ENCODE assay signal across 8 cellular contexts in the genomic region with DNA sequence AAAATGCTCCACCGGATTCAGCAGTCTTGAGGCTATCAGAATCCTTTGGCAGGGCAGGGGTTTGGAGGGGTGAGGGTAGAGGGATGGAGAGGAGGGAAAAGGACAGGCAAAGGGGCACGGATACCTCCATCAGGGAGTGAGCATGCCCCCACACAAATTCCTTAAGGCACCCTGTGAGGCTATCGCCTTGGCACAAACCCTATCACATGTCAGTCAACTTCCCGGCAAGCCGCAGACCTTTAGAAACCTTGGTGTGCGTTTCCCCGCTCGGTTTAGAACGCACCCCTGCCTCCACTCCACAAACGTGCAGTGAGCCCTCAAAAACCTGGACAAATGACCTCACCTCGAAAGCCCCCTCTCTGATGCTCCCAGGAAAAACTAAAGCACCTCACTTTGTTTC. TPM values are rescaled to one million over a fixed set of nuclear protein-coding genes. Genes with fewer than 3 reads are reported as not detected.
DNase-seq lines count a peak whose midpoint lies in the region; ATAC-seq, FAIRE-seq and TF ChIP-seq lines count a peak whose summit lies in the region.

No MANE protein-coding gene starts in this region.

- TF ChIP-seq CTCF in astrocyte of the spinal cord (IDR thresholded peaks at IDR 0.05; ENCODE audit: low read depth, low read length) (no peak), lower lobe of right lung (IDR thresholded peaks at IDR 0.05) (no peak)

- peak overlapping the region; percentile 81 for H3K4me3 ChIP-seq in astrocyte of the spinal cord (ENCODE audit: low read depth, low read length)
- peak overlapping the region; percentile 70 for H3K4me3 ChIP-seq in lower lobe of right lung

- no peaks in the 10 kb centered on the region for H3K36me3 ChIP-seq in lower lobe of right lung

- no peaks in the 10 kb centered on the region for H3K27me3 ChIP-seq in lower lobe of right lung (ENCODE audit: low read depth)

- H3K4me1 ChIP-seq in lower lobe of right lung = peaks cover 24% of the 10 kb centered on the region

- DNase-seq in stimulated activated CD4-positive, alpha-beta T cell treated with anti-CD3 and anti-CD28 coated beads, Interleukin-2, amount 100 ng/mL, for 48 hours = peak; percentile 0 to 3
- no peak for DNase-seq in stimulated activated CD4-positive, alpha-beta T cell treated with anti-CD3 and anti-CD28 coated beads, Interleukin-4, amount 100 ng/mL, for 24 hours
- no peak for DNase-seq in astrocyte of the spinal cord (ENCODE audit: low read depth, low spot score)
- DNase-seq in lower lobe of right lung = no peak
- no peak for DNase-seq in urothelium cell line (ENCODE audit: low spot score)
- no peak for DNase-seq in SIG-M5 treated with dmso at 0.1 percent for 504 hours (lab: John Stamatoyannopoulos, UW; ENCODE audit: unreplicated experiment)
- DNase-seq in NCI-H146 treated with DMSO at 0.1 percent for 48 hours (lab: John Stamatoyannopoulos, UW; ENCODE audit: unreplicated experiment) = no peak

- intact Hi-C loops in lower lobe of right lung (cut with DNase I) = no loop called here

- peak; percentile 63 for FAIRE-seq in urothelium cell line (lab: Jason Lieb, UNC)

- no peaks in the 10 kb centered on the region for H3K9me3 ChIP-seq in lower lobe of right lung

- peak overlapping the region; percentile 93 for H3K27ac ChIP-seq in lower lobe of right lung

- no peak for ATAC-seq in lower lobe of right lung
- no peak for ATAC-seq in HG02588 (IDR thresholded peaks at IDR 0.05; ENCODE audit: unreplicated experiment)

- in situ Hi-C loops in astrocyte of the spinal cord (cut with HindIII; ENCODE audit: low sequenced_read_pairs) = no loop called here

RNA-seq across cellular contexts. Expression of a gene that starts 0.4 kb away (rescaled TPM):
- total RNA-seq in lower lobe of right lung = 14.1 TPM

Comparison
In these comparisons a context has a peak if more than half of its experiments do, and no peak if none do; other contexts are left out.
1. DNase-seq: peak in stimulated activated CD4-positive, alpha-beta T cell treated with anti-CD3 and anti-CD28 coated beads, Interleukin-2, amount 100 ng/mL, for 48 hours (2 of 2); none in stimulated activated CD4-positive, alpha-beta T cell treated with anti-CD3 and anti-CD28 coated beads, Interleukin-4, amount 100 ng/mL, for 24 hours (single experiment), astrocyte of the spinal cord (single experiment), lower lobe of right lung (single experiment), urothelium cell line (single experiment), SIG-M5 treated with dmso at 0.1 percent for 504 hours (single experiment) and NCI-H146 treated with DMSO at 0.1 percent for 48 hours (single experiment).